Comparison of ENCODE assay signal across 1 cellular context in genomic region chr19:17336872-17337674, GRCh38.
TF ChIP-seq lines count a peak whose summit lies in the region.

TSS of gene GTPBP3 (plus strand) at chr19:17337553. CDS start at chr19:17337612, 59 bp downstream.

TF ChIP-seq in HepG2, 621 proteins besides CTCF, POLR2A, EP300 and RAD21 (continued from another document and continues in another):
- TF ChIP-seq ZNF770 (CRISPR knock-in tag; IDR thresholded peaks at IDR 0.05) (no peak), BORCS8-MEF2B (CRISPR knock-in tag; IDR thresholded peaks at IDR 0.05) (peak; percentile 77; the same call in 1 of the 2 replicates), MLXIP (CRISPR knock-in tag; IDR thresholded peaks at IDR 0.05; ENCODE audit: borderline replicate concordance) (no peak), PAXIP1 (CRISPR knock-in tag; conservative IDR thresholded peaks at IDR 0.05) (peak; percentile 38), ARHGAP35 (CRISPR knock-in tag; IDR thresholded peaks at IDR 0.05; ENCODE audit: borderline replicate concordance) (peak; percentile 27), ELF3 (CRISPR knock-in tag; IDR thresholded peaks at IDR 0.05) (peak; percentile 31; the same call in 1 of the 2 replicates), ARID2 (CRISPR knock-in tag; IDR thresholded peaks at IDR 0.05; ENCODE audit: borderline replicate concordance) (peak; percentile 15; the same call in 1 of the 2 replicates), KMT2A (CRISPR knock-in tag; IDR thresholded peaks at IDR 0.05) (peak; percentile 24; the same call in 1 of the 2 replicates), MEIS1 (CRISPR knock-in tag; IDR thresholded peaks at IDR 0.05; ENCODE audit: borderline replicate concordance) (no peak), ZNF335 (CRISPR knock-in tag; IDR thresholded peaks at IDR 0.05) (peak; percentile 61; the same call in 1 of the 2 replicates), ZNF142 (CRISPR knock-in tag; IDR thresholded peaks at IDR 0.05) (peak; percentile 97), DPF2 (CRISPR knock-in tag; IDR thresholded peaks at IDR 0.05; ENCODE audit: borderline replicate concordance, low read depth) (no peak), NR2C2 (CRISPR knock-in tag; IDR thresholded peaks at IDR 0.05; ENCODE audit: borderline replicate concordance) (peak; percentile 87), POGK (CRISPR knock-in tag; conservative IDR thresholded peaks at IDR 0.05) (0 out of 2 replicates have a peak, but pooled peaks have one; percentile 47), SRSF4 (IDR thresholded peaks at IDR 0.05; ENCODE audit: low read depth, low read length, poor library complexity, severe bottlenecking) (no peak), ZNF441 (CRISPR knock-in tag; IDR thresholded peaks at IDR 0.05; ENCODE audit: borderline replicate concordance) (no peak; the same call in 1 of the 2 replicates), ZNF7 (CRISPR knock-in tag; IDR thresholded peaks at IDR 0.05) (no peak), PAWR (CRISPR knock-in tag; IDR thresholded peaks at IDR 0.05; ENCODE audit: borderline replicate concordance) (0 out of 2 replicates have a peak, but pooled peaks have one; percentile 43), ZNF674 (CRISPR knock-in tag; IDR thresholded peaks at IDR 0.05; ENCODE audit: low read depth) (no peak; the same call in 1 of the 2 replicates), KDM4B (CRISPR knock-in tag; IDR thresholded peaks at IDR 0.05) (no peak), MNT (IDR thresholded peaks at IDR 0.05) (peak; percentile 61), TFAP4 (IDR thresholded peaks at IDR 0.05; ENCODE audit: borderline replicate concordance, low read depth) (0 out of 2 replicates have a peak, but pooled peaks have one; percentile 20), CEBPB (IDR thresholded peaks at IDR 0.05; ENCODE audit: borderline replicate concordance, low read depth, low read length) (no peak), SIN3B (IDR thresholded peaks at IDR 0.05; ENCODE audit: low read length) (peak; percentile 83; the same call in 1 of the 2 replicates), SIX4 (CRISPR knock-in tag; IDR thresholded peaks at IDR 0.05) (no peak), KLF6 (CRISPR knock-in tag; IDR thresholded peaks at IDR 0.05) (0 out of 2 replicates have a peak, but pooled peaks have one; percentile 2), MED8 (CRISPR knock-in tag; IDR thresholded peaks at IDR 0.05; ENCODE audit: insufficient replicate concordance) (no peak), ZNF501 (CRISPR knock-in tag; IDR thresholded peaks at IDR 0.05) (peak; percentile 49; the same call in 1 of the 2 replicates), ZNF331 (CRISPR knock-in tag; IDR thresholded peaks at IDR 0.05) (peak; percentile 35; the same call in 1 of the 2 replicates), ZNF639 (CRISPR knock-in tag; conservative IDR thresholded peaks at IDR 0.05) (peak; percentile 43; the same call in 1 of the 2 replicates), ATM (IDR thresholded peaks at IDR 0.05; ENCODE audit: borderline replicate concordance) (no peak), ZNF768 (CRISPR knock-in tag; IDR thresholded peaks at IDR 0.05) (peak; percentile 45; the same call in 1 of the 2 replicates), PHF5A (CRISPR knock-in tag; IDR thresholded peaks at IDR 0.05; ENCODE audit: low read depth, unreplicated experiment) (peak; percentile 62), KDM2A (CRISPR knock-in tag; IDR thresholded peaks at IDR 0.05; ENCODE audit: borderline replicate concordance, low read depth) (peak; percentile 78; the same call in 1 of the 2 replicates)
